Comparison of ENCODE assay signal across 14 cellular contexts in genomic region chr1:231355171-231355570, GRCh38. TPM values are rescaled to one million over a fixed set of nuclear protein-coding genes. Genes with fewer than 3 reads are reported as not detected.
A peak's percentile ranks its signal among the peaks of the same experiment; 100 is the strongest.
DNase-seq lines count a peak whose midpoint lies in the region; ATAC-seq and TF ChIP-seq lines count a peak whose summit lies in the region.
"Had no signal": no experiment of that assay in that cellular context is flagged by ENCODE, and none has a peak within 500 bp of the region (broad histone marks: within the 10 kb centered on the region; RNA-seq: fewer than 3 reads in every experiment).

No MANE protein-coding gene starts in this region.

- peaks cover 0 to 22% (median 17%) of the 10 kb centered on the region in 3 experiments for H3K36me3 ChIP-seq in naive thymus-derived CD4-positive, alpha-beta T cell (ENCODE audit: control insufficient read depth in 2 of 3, insufficient read depth in 3 of 3, low read length in 3 of 3)
- peaks cover 0 to 27% (median 8%) of the 10 kb centered on the region in 4 donors for H3K36me3 ChIP-seq in sigmoid colon
- peaks cover 2 to 45% of the 10 kb centered on the region in 2 donors for H3K36me3 ChIP-seq in neuronal stem cell (replicated peaks in 1 of 2; ENCODE audit: control insufficient read depth in 2 of 2, insufficient read depth in 2 of 2, low read length in 2 of 2)
- H3K36me3 ChIP-seq in prostate gland = no peaks in the 10 kb centered on the region

- WGBS in sigmoid colon, 2 donors = 88 to 89% methylated on average over 3 of the region's 3 CpGs
- WGBS in neuronal stem cell (ENCODE audit: extremely low coverage in 2 of 2, insufficient read length in 2 of 2, insufficient replicate concordance in 1 of 2), 2 donors = no CpG with 5 or more reads among the region's 3 CpGs
- WGBS in prostate gland = 84% methylated on average over 3 of the region's 3 CpGs

- H2BK15ac ChIP-seq in neuronal stem cell (ENCODE audit: low read length) = no peak overlapping the region

- no peak for ATAC-seq in activated T-helper 17 cell treated with anti-CD3 and anti-CD28 coated beads, Interleukin-2, amount 50 U/mL, for 72 hours (replicated peaks)
- ATAC-seq in naive thymus-derived CD4-positive, alpha-beta T cell = no peak

- no peak overlapping the region for H3K23ac ChIP-seq in neuronal stem cell (ENCODE audit: low read depth, low read length, poor library complexity)

- no peak overlapping the region for H3K4ac ChIP-seq in neuronal stem cell (ENCODE audit: low read length)

- H4K91ac ChIP-seq in neuronal stem cell (ENCODE audit: low read depth, low read length, poor library complexity) = no peak overlapping the region

- no peak overlapping the region for H2AFZ ChIP-seq in neuronal stem cell (ENCODE audit: low read length)

- no peaks in the 10 kb centered on the region for H3K9me3 ChIP-seq in AG04450 (ENCODE audit: control insufficient read depth, insufficient read depth, low read length)
- no peaks in the 10 kb centered on the region for H3K9me3 ChIP-seq in naive thymus-derived CD4-positive, alpha-beta T cell (ENCODE audit: control insufficient read depth in 2 of 3, low read length in 3 of 3)
- no peaks in the 10 kb centered on the region for H3K9me3 ChIP-seq in sigmoid colon
- no peaks in the 10 kb centered on the region for H3K9me3 ChIP-seq in neuronal stem cell (replicated peaks in 1 of 2; ENCODE audit: control insufficient read depth in 2 of 2, insufficient read depth in 1 of 2, low read depth in 1 of 2, low read length in 2 of 2)
- no peaks in the 10 kb centered on the region for H3K9me3 ChIP-seq in prostate gland

- H3K14ac ChIP-seq in neuronal stem cell (ENCODE audit: low read length) = no peak overlapping the region

- no peak overlapping the region for H4K8ac ChIP-seq in neuronal stem cell (ENCODE audit: low read depth, low read length)

- peaks cover 7% of the 10 kb centered on the region for H3K4me1 Mint-ChIP-seq in activated T-helper 17 cell treated with anti-CD3 and anti-CD28 coated beads, Interleukin-2, amount 50 U/mL, for 72 hours
- H3K4me1 Mint-ChIP-seq in naive thymus-derived CD4-positive, alpha-beta T cell = peaks cover 0 to 15% (median 7%) of the 10 kb centered on the region in 7 donors

- H3K79me1 ChIP-seq in neuronal stem cell (ENCODE audit: low read depth, low read length) = no peaks in the 10 kb centered on the region

- H3K27me3 ChIP-seq in AG04450 (ENCODE audit: control insufficient read depth, insufficient read depth, low read length) (no peaks in the 10 kb centered on the region), sigmoid colon (no peaks in the 10 kb centered on the region), neuronal stem cell (ENCODE audit: control insufficient read depth in 3 of 3, insufficient read depth in 3 of 3, low read depth in 1 of 3, low read length in 3 of 3) (no peaks in the 10 kb centered on the region), prostate gland (replicated peaks; ENCODE audit: insufficient read depth) (no peaks in the 10 kb centered on the region)
- H3K27me3 ChIP-seq in naive thymus-derived CD4-positive, alpha-beta T cell (ENCODE audit: control insufficient read depth in 2 of 2, insufficient read depth in 2 of 2, low read length in 2 of 2) = no peaks in the 10 kb centered on the region

- H3K4me3 Mint-ChIP-seq in activated T-helper 17 cell treated with anti-CD3 and anti-CD28 coated beads, Interleukin-2, amount 50 U/mL, for 72 hours = no peak overlapping the region
- H3K4me3 Mint-ChIP-seq in naive thymus-derived CD4-positive, alpha-beta T cell = no peak overlapping the region

- H3K36me3 Mint-ChIP-seq in activated T-helper 17 cell treated with anti-CD3 and anti-CD28 coated beads, Interleukin-2, amount 50 U/mL, for 72 hours (ENCODE audit: low read depth) = peaks cover 45% of the 10 kb centered on the region
- H3K36me3 Mint-ChIP-seq in naive thymus-derived CD4-positive, alpha-beta T cell = peaks cover 8 to 25% (median 10%) of the 10 kb centered on the region in 5 donors

- H2BK5ac ChIP-seq in neuronal stem cell (ENCODE audit: low read length) = no peak overlapping the region

- CTCF ChIA-PET in AG04450 (lab: Charles Lee) = interaction anchor here (0.9 to 3.9 kb wide), 3 partner anchors 17 to 236 kb away, joined by 3 to 43 read pairs (median 3); partner anchors contain the start of gene SPRTN
- CTCF ChIA-PET in naive thymus-derived CD4-positive, alpha-beta T cell (lab: Charles Lee) = interaction anchor here (1.2 kb wide), 1 partner anchor 246 kb away, joined by 5 read pairs; no protein-coding TSS in a partner anchor

- peak; percentile 24 for DNase-seq in NCI-H82 (lab: John Stamatoyannopoulos, UW)
- no peak for DNase-seq in NCI-H82 treated with DMSO at 0.1 percent for 48 hours (lab: John Stamatoyannopoulos, UW; ENCODE audit: unreplicated experiment)
- DNase-seq in AG04450 (ENCODE audit: low read depth, low spot score) = no peak
- DNase-seq in naive thymus-derived CD4-positive, alpha-beta T cell = no peak
- DNase-seq in sigmoid colon = no peak
- DNase-seq in neuronal stem cell (ENCODE audit: low spot score) = no peak
- no peak for DNase-seq in prostate gland (ENCODE audit: low spot score)
- DNase-seq: COR-L47, DMS53, H7, NCI-H1694 had no signal

- H3K27me3 Mint-ChIP-seq in activated T-helper 17 cell treated with anti-CD3 and anti-CD28 coated beads, Interleukin-2, amount 50 U/mL, for 72 hours = no peaks in the 10 kb centered on the region
- no peaks in the 10 kb centered on the region for H3K27me3 Mint-ChIP-seq in naive thymus-derived CD4-positive, alpha-beta T cell

- no peak overlapping the region for H2BK120ac ChIP-seq in neuronal stem cell (ENCODE audit: low read depth, low read length)

- peak overlapping the region; percentile 75 for H3K27ac Mint-ChIP-seq in activated T-helper 17 cell treated with anti-CD3 and anti-CD28 coated beads, Interleukin-2, amount 50 U/mL, for 72 hours
- peak overlapping the region in 5 of 9 donors; percentile 5 to 69 (median 30) for H3K27ac Mint-ChIP-seq in naive thymus-derived CD4-positive, alpha-beta T cell

- H3K4me3 ChIP-seq in AG04450 (ENCODE audit: low read depth, low read length) = no peak overlapping the region
- H3K4me3 ChIP-seq in naive thymus-derived CD4-positive, alpha-beta T cell (ENCODE audit: low read length) = no peak overlapping the region
- no peak overlapping the region for H3K4me3 ChIP-seq in sigmoid colon
- no peak overlapping the region for H3K4me3 ChIP-seq in neuronal stem cell (ENCODE audit: low read length in 2 of 2)
- H3K4me3 ChIP-seq in prostate gland = no peak overlapping the region

- no peak for TF ChIP-seq EP300 in sigmoid colon (IDR thresholded peaks at IDR 0.05)

- no peak overlapping the region for H2AK5ac ChIP-seq in neuronal stem cell (ENCODE audit: low read depth, low read length)

- TF ChIP-seq POLR2A in sigmoid colon (IDR thresholded peaks at IDR 0.05) (no peak), prostate gland (IDR thresholded peaks at IDR 0.05) (no peak)

- H3K9me3 Mint-ChIP-seq in activated T-helper 17 cell treated with anti-CD3 and anti-CD28 coated beads, Interleukin-2, amount 50 U/mL, for 72 hours = no peaks in the 10 kb centered on the region
- no peaks in the 10 kb centered on the region for H3K9me3 Mint-ChIP-seq in naive thymus-derived CD4-positive, alpha-beta T cell

- no peak overlapping the region for H3K9ac ChIP-seq in neuronal stem cell (ENCODE audit: low read depth, low read length, poor library complexity)

- peak overlapping the region; percentile 42 for H3K27ac ChIP-seq in AG04450 (ENCODE audit: low read depth, low read length)
- H3K27ac ChIP-seq in naive thymus-derived CD4-positive, alpha-beta T cell (ENCODE audit: low read depth, low read length) = no peak overlapping the region
- H3K27ac ChIP-seq in sigmoid colon = no peak overlapping the region
- no peak overlapping the region for H3K27ac ChIP-seq in neuronal stem cell (replicated peaks; ENCODE audit: low read length)
- no peak overlapping the region for H3K27ac ChIP-seq in prostate gland
- H3K27ac ChIP-seq: 22Rv1, C4-2B had no signal

- intact Hi-C loops in naive thymus-derived CD4-positive, alpha-beta T cell (cut with micrococcal nuclease) = loop anchor here (5.0 kb wide), 4 partner anchors 67 to 1272 kb away; partner anchors contain the start of genes EGLN1 (in 1 of the 2) and TSNAX (in 1 of the 2)
- intact Hi-C loops in sigmoid colon (cut with DNase I) (loop anchor here (5.0 kb wide), 1 partner anchor 172 kb away; the partner anchor contains the start of gene TSNAX), prostate gland (cut with DNase I) (loop anchor here (5.0 kb wide), 1 partner anchor 247 kb away; no protein-coding TSS in a partner anchor)

- H2BK12ac ChIP-seq in neuronal stem cell (ENCODE audit: low read length) = no peak overlapping the region

- TF ChIP-seq CTCF in AG04450 (IDR thresholded peaks at IDR 0.05; ENCODE audit: low read depth, low read length) (no peak), sigmoid colon (IDR thresholded peaks at IDR 0.05) (no peak), prostate gland (IDR thresholded peaks at IDR 0.05) (no peak)

- no peak overlapping the region for H3K4me2 ChIP-seq in neuronal stem cell (ENCODE audit: insufficient read depth, low read length, poor library complexity, severe bottlenecking)

- POLR2A ChIA-PET in AG04450 (lab: Yijun Ruan, JAX) = interaction anchor here (1.8 kb wide), 1 partner anchor 17 kb away, joined by 4 read pairs; the partner anchor contains the start of genes EXOC8 and SPRTN
- POLR2A ChIA-PET in naive thymus-derived CD4-positive, alpha-beta T cell (lab: Charles Lee) = no interaction called here

- H3K18ac ChIP-seq in neuronal stem cell (ENCODE audit: low read length) = no peak overlapping the region

- H3K4me1 ChIP-seq in naive thymus-derived CD4-positive, alpha-beta T cell (ENCODE audit: control insufficient read depth in 2 of 2, insufficient read depth in 2 of 2, low read length in 2 of 2) = peaks cover 0 to 3% of the 10 kb centered on the region in 2 donors
- H3K4me1 ChIP-seq in sigmoid colon (peaks cover 0 to 14% (median 8%) of the 10 kb centered on the region in 4 donors), neuronal stem cell (ENCODE audit: control insufficient read depth in 2 of 2, insufficient read depth in 1 of 2, low read depth in 1 of 2, low read length in 2 of 2) (no peaks in the 10 kb centered on the region), prostate gland (replicated peaks) (no peaks in the 10 kb centered on the region)

RNA-seq across cellular contexts. Expression of gene SPRTN, which starts 17.1 kb away (rescaled TPM):
- polyA plus RNA-seq in AG04450 (2011; rRNA removed) (10.5 and 12.6 TPM in 2 replicates), sigmoid colon (1 to 10 TPM; 5.2 to 6.0 (median 5.3) TPM)
- polyA minus RNA-seq in AG04450 (2011; rRNA and poly(A)+ RNA removed) = 20.0 and 20.4 TPM in 2 replicates
- total RNA-seq in activated T-helper 17 cell treated with anti-CD3 and anti-CD28 coated beads, Interleukin-2, amount 50 U/mL, for 72 hours = 10 to 100 TPM in 1 of 2 donors, 1 to 10 TPM in 1; 6.7 to 15.2 TPM
- total RNA-seq in naive thymus-derived CD4-positive, alpha-beta T cell = 10 to 100 TPM; 13.5 to 25.7 (median 17.0) TPM
- 10 to 100 TPM; 12.5 to 18.6 TPM for polyA plus RNA-seq in naive thymus-derived CD4-positive, alpha-beta T cell
- total RNA-seq in sigmoid colon (10 to 100 TPM; 10.5 to 16.1 (median 13.2) TPM), prostate gland (10 to 100 TPM; 10.8 to 23.4 TPM)
- polyA plus RNA-seq in neuronal stem cell (2013, experiment 1 of 2) = 10.0 TPM
- polyA plus RNA-seq in neuronal stem cell (2013, experiment 2 of 2) = 10.8 TPM

RNA-seq across cellular contexts. Expression of gene EXOC8, which starts 17.5 kb away (rescaled TPM):
- polyA plus RNA-seq in AG04450 (2011; rRNA removed) (4.1 and 5.0 TPM in 2 replicates), sigmoid colon (1 to 10 TPM; 3.0 to 6.6 (median 3.9) TPM)
- polyA minus RNA-seq in AG04450 (2011; rRNA and poly(A)+ RNA removed) = 12.1 and 12.6 TPM in 2 replicates
- total RNA-seq in activated T-helper 17 cell treated with anti-CD3 and anti-CD28 coated beads, Interleukin-2, amount 50 U/mL, for 72 hours = 10 to 100 TPM; 15.5 to 18.2 TPM
- total RNA-seq in naive thymus-derived CD4-positive, alpha-beta T cell = 10 to 100 TPM; 21.9 to 33.8 (median 28.0) TPM
- 1 to 10 TPM; 2.7 to 2.9 TPM for polyA plus RNA-seq in naive thymus-derived CD4-positive, alpha-beta T cell
- total RNA-seq in sigmoid colon (10 to 100 TPM in 3 of 4 donors, 1 to 10 TPM in 1; 9.5 to 11.7 (median 11.3) TPM), prostate gland (10 to 100 TPM; 11.9 to 14.8 TPM)
- 2.7 TPM for polyA plus RNA-seq in neuronal stem cell (2013, experiment 1 of 2)
- polyA plus RNA-seq in neuronal stem cell (2013, experiment 2 of 2) = 2.7 TPM
